In the genomic region with DNA sequence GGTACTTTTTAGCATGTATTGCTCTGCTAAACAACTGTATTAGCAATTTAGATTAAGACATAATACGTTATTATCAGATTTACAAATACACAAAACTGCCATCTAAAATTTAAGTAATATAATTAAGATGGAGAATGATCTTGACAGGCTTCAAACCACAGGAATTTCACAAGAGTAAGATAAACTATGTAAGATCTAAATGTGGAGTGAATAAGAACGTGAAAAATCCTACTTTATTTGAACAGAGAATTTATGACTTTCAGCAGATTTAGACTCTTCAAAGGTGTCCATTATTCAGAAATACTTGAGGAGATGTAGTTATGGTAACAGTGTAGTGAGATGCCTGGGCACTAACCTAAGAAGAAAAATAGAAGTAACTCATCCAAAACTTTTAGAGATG, we compare ENCODE assay signal across 17 cellular contexts.
DNase-seq lines count a peak whose midpoint lies in the region; ATAC-seq and TF ChIP-seq lines count a peak whose summit lies in the region.
"Had no signal": no experiment of that assay in that cellular context is flagged by ENCODE, and none has a peak within 500 bp of the region (broad histone marks: within the 10 kb centered on the region; RNA-seq: fewer than 3 reads in every experiment).

No MANE protein-coding gene starts in this region.

- in situ Hi-C loops in GM23248 (cut with MboI) = no loop called here

- H3K4me2 ChIP-seq in GM23248 (ENCODE audit: unreplicated experiment) = no peak overlapping the region
- no peak overlapping the region for H3K4me2 ChIP-seq in smooth muscle cell
- H3K4me2 ChIP-seq: BLaER1 treated with 17β-estradiol and CSF1 and Interleukin-3, amounts not matched to agents 10 nM and 100 nM had no signal

- H3K4me3 Mint-ChIP-seq in activated CD8-positive, alpha-beta T cell treated with anti-CD3 and anti-CD28 coated beads, Interleukin-2, amount 10 ng/mL, durations not matched to agents 7 days and 5 days = no peak overlapping the region
- H3K4me3 Mint-ChIP-seq: CD8-positive, alpha-beta T cell; H9 had no signal

- no peaks in the 10 kb centered on the region for H3K79me2 ChIP-seq in GM23248 (ENCODE audit: insufficient read depth)
- H3K79me2 ChIP-seq in smooth muscle cell (ENCODE audit: low read depth) = no peaks in the 10 kb centered on the region

- peak; percentile 7 for DNase-seq in AG09309 (ENCODE audit: low read depth)
- DNase-seq in GM23248 = peak; percentile 3
- DNase-seq in amniotic epithelial cell (ENCODE audit: low read depth) = peak; percentile 56
- peak; percentile 25 for DNase-seq in fibroblast of peridontal ligament (ENCODE audit: extremely low read depth)
- no peak for DNase-seq in smooth muscle cell (lab: John Stamatoyannopoulos, UW; ENCODE audit: unreplicated experiment)
- DNase-seq in DMS53 (lab: John Stamatoyannopoulos, UW) = no peak
- no peak for DNase-seq in stimulated activated CD4-positive, alpha-beta T cell treated with anti-CD3 and anti-CD28 coated beads, Interleukin-2, amount 100 ng/mL, for 24 hours
- DNase-seq in activated CD8-positive, alpha-beta T cell treated with anti-CD3 and anti-CD28 coated beads, Interleukin-2, amount 10 ng/mL, durations not matched to agents 7 days and 5 days = no peak
- DNase-seq: 8988T; CD8-positive, alpha-beta T cell; H9; KBM-7; NCI-H1105 treated with DMSO at 0.1 percent for 48 hours; NCI-H187 treated with DMSO at 0.1 percent for 48 hours; NCI-H524 treated with DMSO at 0.1 percent for 48 hours; SJCRH30 had no signal

- CTCF ChIA-PET in activated CD8-positive, alpha-beta T cell treated with anti-CD3 and anti-CD28 coated beads, Interleukin-2, amount 10 ng/mL, durations not matched to agents 7 days and 5 days (lab: Charles Lee) = no interaction called here

- no peaks in the 10 kb centered on the region for H3K36me3 ChIP-seq in GM23248 (ENCODE audit: low read depth)
- H3K36me3 ChIP-seq in smooth muscle cell (ENCODE audit: low read depth) = no peaks in the 10 kb centered on the region
- H3K36me3 ChIP-seq: BLaER1 treated with 17β-estradiol and CSF1 and Interleukin-3, amounts not matched to agents 10 nM and 100 nM; SJCRH30 had no signal

- no peak for ATAC-seq in activated CD8-positive, alpha-beta T cell treated with anti-CD3 and anti-CD28 coated beads, Interleukin-2, amount 10 ng/mL, durations not matched to agents 7 days and 5 days
- ATAC-seq: CD8-positive, alpha-beta T cell had no signal

- no peak overlapping the region for H3K9ac ChIP-seq in GM23248
- no peak overlapping the region for H3K9ac ChIP-seq in smooth muscle cell (ENCODE audit: low read depth)
- H3K9ac ChIP-seq: BLaER1 treated with 17β-estradiol and CSF1 and Interleukin-3, amounts not matched to agents 10 nM and 100 nM had no signal

- H3K9me3 ChIP-seq in GM23248 (ENCODE audit: low read depth) = no peaks in the 10 kb centered on the region
- H3K9me3 ChIP-seq in smooth muscle cell (replicated peaks; ENCODE audit: low read depth) = no peaks in the 10 kb centered on the region
- H3K9me3 ChIP-seq: SJCRH30 had no signal

- no peak overlapping the region for H3K27ac Mint-ChIP-seq in activated CD8-positive, alpha-beta T cell treated with anti-CD3 and anti-CD28 coated beads, Interleukin-2, amount 10 ng/mL, durations not matched to agents 7 days and 5 days
- H3K27ac Mint-ChIP-seq: CD8-positive, alpha-beta T cell; H9 had no signal

- H3K27me3 ChIP-seq in GM23248 (replicated peaks; ENCODE audit: insufficient read depth) (no peaks in the 10 kb centered on the region), smooth muscle cell (ENCODE audit: low read depth) (no peaks in the 10 kb centered on the region)
- H3K27me3 ChIP-seq: BLaER1 treated with 17β-estradiol and CSF1 and Interleukin-3, amounts not matched to agents 10 nM and 100 nM; SJCRH30 had no signal

- H3K4me1 Mint-ChIP-seq in activated CD8-positive, alpha-beta T cell treated with anti-CD3 and anti-CD28 coated beads, Interleukin-2, amount 10 ng/mL, durations not matched to agents 7 days and 5 days (ENCODE audit: low read depth) = no peaks in the 10 kb centered on the region
- H3K4me1 Mint-ChIP-seq: H9 had no signal

- no peaks in the 10 kb centered on the region for H3K27me3 Mint-ChIP-seq in activated CD8-positive, alpha-beta T cell treated with anti-CD3 and anti-CD28 coated beads, Interleukin-2, amount 10 ng/mL, durations not matched to agents 7 days and 5 days (ENCODE audit: low read depth)

- WGBS in GM23248 (ENCODE audit: low coverage in 1 of 2, low lambda C conversion rate in 2 of 2, missing lambda C conversion rate in 2 of 2), 2 experiments = 47 to 49% methylated on average over 2 of the region's 2 CpGs
- 53% methylated on average over 2 of the region's 2 CpGs for WGBS in smooth muscle cell (ENCODE audit: low lambda C conversion rate)

- H3K36me3 Mint-ChIP-seq in activated CD8-positive, alpha-beta T cell treated with anti-CD3 and anti-CD28 coated beads, Interleukin-2, amount 10 ng/mL, durations not matched to agents 7 days and 5 days (ENCODE audit: low read depth) = peaks cover 3% of the 10 kb centered on the region
- H3K36me3 Mint-ChIP-seq: CD8-positive, alpha-beta T cell had no signal

- H4K20me1 ChIP-seq in GM23248 (ENCODE audit: insufficient read depth) (no peaks in the 10 kb centered on the region), smooth muscle cell (ENCODE audit: low read depth) (no peaks in the 10 kb centered on the region)
- H4K20me1 ChIP-seq: BLaER1 treated with 17β-estradiol and CSF1 and Interleukin-3, amounts not matched to agents 10 nM and 100 nM had no signal

- H3K9me3 Mint-ChIP-seq in activated CD8-positive, alpha-beta T cell treated with anti-CD3 and anti-CD28 coated beads, Interleukin-2, amount 10 ng/mL, durations not matched to agents 7 days and 5 days (ENCODE audit: insufficient read depth) = peaks cover 13% of the 10 kb centered on the region

- H3F3A ChIP-seq in GM23248 (ENCODE audit: insufficient read depth) (peaks cover 4% of the 10 kb centered on the region; the same call in 1 of the 2 replicates), smooth muscle cell (ENCODE audit: low read depth) (no peaks in the 10 kb centered on the region)

- H3K27ac ChIP-seq in GM23248 = no peak overlapping the region
- no peak overlapping the region for H3K27ac ChIP-seq in smooth muscle cell (ENCODE audit: low read depth)
- H3K27ac ChIP-seq: BLaER1 treated with 17β-estradiol and CSF1 and Interleukin-3, amounts not matched to agents 10 nM and 100 nM; SJCRH30 had no signal

- POLR2A ChIA-PET in activated CD8-positive, alpha-beta T cell treated with anti-CD3 and anti-CD28 coated beads, Interleukin-2, amount 10 ng/mL, durations not matched to agents 7 days and 5 days (lab: Charles Lee) = no interaction called here

- H2AFZ ChIP-seq in GM23248 (no peak overlapping the region), smooth muscle cell (ENCODE audit: low read depth) (no peak overlapping the region)

- no peaks in the 10 kb centered on the region; the same call in 1 of the 2 replicates for H3K9me2 ChIP-seq in GM23248 (ENCODE audit: insufficient read depth)

- H3K4me1 ChIP-seq in GM23248 (ENCODE audit: insufficient read depth) (peaks cover 16% of the 10 kb centered on the region), smooth muscle cell (ENCODE audit: low read depth) (no peaks in the 10 kb centered on the region)
- H3K4me1 ChIP-seq: BLaER1 treated with 17β-estradiol and CSF1 and Interleukin-3, amounts not matched to agents 10 nM and 100 nM; SJCRH30 had no signal

- H3K4me3 ChIP-seq in AG09309 (ENCODE audit: control insufficient read depth, low read depth, low read length) (no peak overlapping the region), GM23248 (no peak overlapping the region), smooth muscle cell (no peak overlapping the region)
- H3K4me3 ChIP-seq: BLaER1 treated with 17β-estradiol and CSF1 and Interleukin-3, amounts not matched to agents 10 nM and 100 nM; SJCRH30 had no signal

- no peak for TF ChIP-seq CTCF in AG09309 (IDR thresholded peaks at IDR 0.05; ENCODE audit: control insufficient read depth, insufficient read depth, low read depth, low read length, missing control alignments)
- TF ChIP-seq CTCF in smooth muscle cell (IDR thresholded peaks at IDR 0.05; ENCODE audit: borderline replicate concordance, insufficient read depth, poor library complexity, severe bottlenecking) = no peak

Comparison
In these comparisons a context has a peak if more than half of its experiments do, and no peak if none do; other contexts are left out.
1. DNase-seq: peak in AG09309 (single experiment), GM23248 (single experiment), amniotic epithelial cell (single experiment) and fibroblast of peridontal ligament (single experiment); none in smooth muscle cell (single experiment), DMS53 (single experiment), stimulated activated CD4-positive, alpha-beta T cell treated with anti-CD3 and anti-CD28 coated beads, Interleukin-2, amount 100 ng/mL, for 24 hours (0 of 2) and activated CD8-positive, alpha-beta T cell treated with anti-CD3 and anti-CD28 coated beads, Interleukin-2, amount 10 ng/mL, durations not matched to agents 7 days and 5 days (single experiment).